Comparison of ENCODE assay signal across 1 cellular context in the genomic region with DNA sequence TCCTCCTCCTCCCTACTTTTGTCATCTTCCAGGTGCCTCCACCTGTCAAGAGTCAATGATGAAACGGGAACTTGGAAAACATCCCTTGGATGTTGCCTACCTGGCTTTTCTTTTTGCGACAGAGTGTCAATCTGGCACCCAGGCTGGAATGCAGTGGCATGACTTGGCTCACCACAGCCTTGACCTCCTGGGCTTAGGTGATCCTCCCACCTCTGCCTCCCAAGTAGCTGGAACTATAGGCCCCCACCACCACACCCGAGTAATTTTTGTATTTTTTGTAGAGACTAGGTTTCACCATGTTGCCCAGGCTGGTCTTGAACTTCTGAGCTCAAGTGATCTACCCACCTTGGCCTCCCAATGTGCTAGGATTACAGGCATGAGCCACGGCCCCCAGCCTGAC.
TF ChIP-seq lines count a peak whose summit lies in the region.

No MANE protein-coding gene starts in this region.

TF ChIP-seq in HepG2, 621 proteins besides CTCF, POLR2A, EP300 and RAD21 (continues in another document):
- 0 out of 2 replicates have a peak, but pooled peaks have one; percentile 40 for TF ChIP-seq ZNF605 (CRISPR knock-in tag; IDR thresholded peaks at IDR 0.05)
- TF ChIP-seq KDM3A (CRISPR knock-in tag; IDR thresholded peaks at IDR 0.05; ENCODE audit: low read depth): no peak
- TF ChIP-seq HCFC1 (IDR thresholded peaks at IDR 0.05; ENCODE audit: low read depth, low read length): no peak
- TF ChIP-seq, protein P1, sequence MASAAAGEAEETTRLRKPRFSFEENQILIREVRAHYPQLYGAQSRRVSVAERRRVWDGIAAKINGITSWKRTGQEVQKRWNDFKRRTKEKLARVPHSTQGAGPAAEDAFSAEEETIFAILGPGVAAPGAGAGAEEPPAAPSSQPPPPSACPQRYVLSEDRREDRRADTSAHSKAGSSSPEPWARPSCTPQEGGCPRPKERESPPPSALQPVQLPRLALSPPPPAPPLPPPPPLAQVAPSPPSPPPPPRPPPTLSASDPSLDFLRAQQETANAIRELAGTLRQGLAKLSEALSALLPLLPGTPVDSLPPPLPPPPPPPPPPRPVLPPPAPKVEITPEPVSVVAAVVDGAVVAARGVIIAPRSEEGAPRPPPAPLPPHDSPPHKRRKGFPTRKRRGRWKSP (CRISPR knock-in tag; IDR thresholded peaks at IDR 0.05): no peak
- no peak for TF ChIP-seq SRSF9 (IDR thresholded peaks at IDR 0.05; ENCODE audit: borderline replicate concordance, insufficient read depth, low read depth, low read length, poor library complexity, severe bottlenecking)
- TF ChIP-seq, protein P2, sequence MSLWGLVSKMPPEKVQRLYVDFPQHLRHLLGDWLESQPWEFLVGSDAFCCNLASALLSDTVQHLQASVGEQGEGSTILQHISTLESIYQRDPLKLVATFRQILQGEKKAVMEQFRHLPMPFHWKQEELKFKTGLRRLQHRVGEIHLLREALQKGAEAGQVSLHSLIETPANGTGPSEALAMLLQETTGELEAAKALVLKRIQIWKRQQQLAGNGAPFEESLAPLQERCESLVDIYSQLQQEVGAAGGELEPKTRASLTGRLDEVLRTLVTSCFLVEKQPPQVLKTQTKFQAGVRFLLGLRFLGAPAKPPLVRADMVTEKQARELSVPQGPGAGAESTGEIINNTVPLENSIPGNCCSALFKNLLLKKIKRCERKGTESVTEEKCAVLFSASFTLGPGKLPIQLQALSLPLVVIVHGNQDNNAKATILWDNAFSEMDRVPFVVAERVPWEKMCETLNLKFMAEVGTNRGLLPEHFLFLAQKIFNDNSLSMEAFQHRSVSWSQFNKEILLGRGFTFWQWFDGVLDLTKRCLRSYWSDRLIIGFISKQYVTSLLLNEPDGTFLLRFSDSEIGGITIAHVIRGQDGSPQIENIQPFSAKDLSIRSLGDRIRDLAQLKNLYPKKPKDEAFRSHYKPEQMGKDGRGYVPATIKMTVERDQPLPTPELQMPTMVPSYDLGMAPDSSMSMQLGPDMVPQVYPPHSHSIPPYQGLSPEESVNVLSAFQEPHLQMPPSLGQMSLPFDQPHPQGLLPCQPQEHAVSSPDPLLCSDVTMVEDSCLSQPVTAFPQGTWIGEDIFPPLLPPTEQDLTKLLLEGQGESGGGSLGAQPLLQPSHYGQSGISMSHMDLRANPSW (CRISPR knock-in tag; IDR thresholded peaks at IDR 0.05; ENCODE audit: borderline replicate concordance): no peak
- TF ChIP-seq, protein P3, sequence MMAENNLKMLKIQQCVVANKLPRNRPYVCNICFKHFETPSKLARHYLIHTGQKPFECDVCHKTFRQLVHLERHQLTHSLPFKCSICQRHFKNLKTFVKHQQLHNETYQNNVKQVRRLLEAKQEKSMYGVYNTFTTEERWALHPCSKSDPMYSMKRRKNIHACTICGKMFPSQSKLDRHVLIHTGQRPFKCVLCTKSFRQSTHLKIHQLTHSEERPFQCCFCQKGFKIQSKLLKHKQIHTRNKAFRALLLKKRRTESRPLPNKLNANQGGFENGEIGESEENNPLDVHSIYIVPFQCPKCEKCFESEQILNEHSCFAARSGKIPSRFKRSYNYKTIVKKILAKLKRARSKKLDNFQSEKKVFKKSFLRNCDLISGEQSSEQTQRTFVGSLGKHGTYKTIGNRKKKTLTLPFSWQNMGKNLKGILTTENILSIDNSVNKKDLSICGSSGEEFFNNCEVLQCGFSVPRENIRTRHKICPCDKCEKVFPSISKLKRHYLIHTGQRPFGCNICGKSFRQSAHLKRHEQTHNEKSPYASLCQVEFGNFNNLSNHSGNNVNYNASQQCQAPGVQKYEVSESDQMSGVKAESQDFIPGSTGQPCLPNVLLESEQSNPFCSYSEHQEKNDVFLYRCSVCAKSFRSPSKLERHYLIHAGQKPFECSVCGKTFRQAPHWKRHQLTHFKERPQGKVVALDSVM (CRISPR knock-in tag; IDR thresholded peaks at IDR 0.05): peak; percentile 57; the same call in 1 of the 2 replicates
- TF ChIP-seq DNMT3B (CRISPR knock-in tag; conservative IDR thresholded peaks at IDR 0.05): no peak
- no peak for TF ChIP-seq ZNF510 (CRISPR knock-in tag; IDR thresholded peaks at IDR 0.05; ENCODE audit: low read depth)
- TF ChIP-seq, protein P4, sequence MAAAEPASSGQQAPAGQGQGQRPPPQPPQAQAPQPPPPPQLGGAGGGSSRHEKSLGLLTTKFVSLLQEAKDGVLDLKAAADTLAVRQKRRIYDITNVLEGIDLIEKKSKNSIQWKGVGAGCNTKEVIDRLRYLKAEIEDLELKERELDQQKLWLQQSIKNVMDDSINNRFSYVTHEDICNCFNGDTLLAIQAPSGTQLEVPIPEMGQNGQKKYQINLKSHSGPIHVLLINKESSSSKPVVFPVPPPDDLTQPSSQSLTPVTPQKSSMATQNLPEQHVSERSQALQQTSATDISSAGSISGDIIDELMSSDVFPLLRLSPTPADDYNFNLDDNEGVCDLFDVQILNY (CRISPR knock-in tag; conservative IDR thresholded peaks at IDR 0.05): no peak
- TF ChIP-seq MZF1 (CRISPR knock-in tag; IDR thresholded peaks at IDR 0.05; ENCODE audit: borderline replicate concordance): no peak
- TF ChIP-seq, protein P5, sequence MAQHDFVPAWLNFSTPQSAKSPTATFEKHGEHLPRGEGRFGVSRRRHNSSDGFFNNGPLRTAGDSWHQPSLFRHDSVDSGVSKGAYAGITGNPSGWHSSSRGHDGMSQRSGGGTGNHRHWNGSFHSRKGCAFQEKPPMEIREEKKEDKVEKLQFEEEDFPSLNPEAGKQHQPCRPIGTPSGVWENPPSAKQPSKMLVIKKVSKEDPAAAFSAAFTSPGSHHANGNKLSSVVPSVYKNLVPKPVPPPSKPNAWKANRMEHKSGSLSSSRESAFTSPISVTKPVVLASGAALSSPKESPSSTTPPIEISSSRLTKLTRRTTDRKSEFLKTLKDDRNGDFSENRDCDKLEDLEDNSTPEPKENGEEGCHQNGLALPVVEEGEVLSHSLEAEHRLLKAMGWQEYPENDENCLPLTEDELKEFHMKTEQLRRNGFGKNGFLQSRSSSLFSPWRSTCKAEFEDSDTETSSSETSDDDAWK (CRISPR knock-in tag; IDR thresholded peaks at IDR 0.05): no peak
- TF ChIP-seq ZNF549 (CRISPR knock-in tag; IDR thresholded peaks at IDR 0.05): no peak
- TF ChIP-seq GATAD1 (CRISPR knock-in tag; IDR thresholded peaks at IDR 0.05): no peak
- no peak for TF ChIP-seq ZNF292 (CRISPR knock-in tag; IDR thresholded peaks at IDR 0.05; ENCODE audit: borderline replicate concordance, low read depth)
- peak; percentile 32; the same call in 1 of the 2 replicates for TF ChIP-seq NCOA2 (CRISPR knock-in tag; IDR thresholded peaks at IDR 0.05)
- no peak for TF ChIP-seq TP53 (CRISPR knock-in tag; conservative IDR thresholded peaks at IDR 0.05)
- TF ChIP-seq SATB2 (CRISPR knock-in tag; IDR thresholded peaks at IDR 0.05): no peak
- no peak for TF ChIP-seq ZNF75D (CRISPR knock-in tag; IDR thresholded peaks at IDR 0.05; ENCODE audit: borderline replicate concordance)
- TF ChIP-seq ZFP82 (CRISPR knock-in tag; IDR thresholded peaks at IDR 0.05; ENCODE audit: borderline replicate concordance): no peak
- no peak for TF ChIP-seq ZBTB20 (CRISPR knock-in tag; IDR thresholded peaks at IDR 0.05; ENCODE audit: borderline replicate concordance, low read depth)
- no peak for TF ChIP-seq NR2F6 (IDR thresholded peaks at IDR 0.05)
- TF ChIP-seq NR2F6 (CRISPR knock-in tag; IDR thresholded peaks at IDR 0.05): 0 out of 2 replicates have a peak, but pooled peaks have one; percentile 26
- no peak for TF ChIP-seq IKZF4 (CRISPR knock-in tag; IDR thresholded peaks at IDR 0.05; ENCODE audit: borderline replicate concordance, low read depth, not compliant biosample characterization)
- TF ChIP-seq, protein P6, sequence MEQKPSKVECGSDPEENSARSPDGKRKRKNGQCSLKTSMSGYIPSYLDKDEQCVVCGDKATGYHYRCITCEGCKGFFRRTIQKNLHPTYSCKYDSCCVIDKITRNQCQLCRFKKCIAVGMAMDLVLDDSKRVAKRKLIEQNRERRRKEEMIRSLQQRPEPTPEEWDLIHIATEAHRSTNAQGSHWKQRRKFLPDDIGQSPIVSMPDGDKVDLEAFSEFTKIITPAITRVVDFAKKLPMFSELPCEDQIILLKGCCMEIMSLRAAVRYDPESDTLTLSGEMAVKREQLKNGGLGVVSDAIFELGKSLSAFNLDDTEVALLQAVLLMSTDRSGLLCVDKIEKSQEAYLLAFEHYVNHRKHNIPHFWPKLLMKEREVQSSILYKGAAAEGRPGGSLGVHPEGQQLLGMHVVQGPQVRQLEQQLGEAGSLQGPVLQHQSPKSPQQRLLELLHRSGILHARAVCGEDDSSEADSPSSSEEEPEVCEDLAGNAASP (CRISPR knock-in tag; IDR thresholded peaks at IDR 0.05; ENCODE audit: borderline replicate concordance): no peak
- TF ChIP-seq PAX8 (CRISPR knock-in tag; IDR thresholded peaks at IDR 0.05; ENCODE audit: borderline replicate concordance): no peak
- TF ChIP-seq TEAD3 (CRISPR knock-in tag; optimal IDR thresholded peaks at IDR 0.05; ENCODE audit: borderline replicate concordance): peak; percentile 76
- peak; percentile 61; the same call in 1 of the 2 replicates for TF ChIP-seq ZNF460 (CRISPR knock-in tag; IDR thresholded peaks at IDR 0.05; ENCODE audit: borderline replicate concordance)
- TF ChIP-seq, protein P7, sequence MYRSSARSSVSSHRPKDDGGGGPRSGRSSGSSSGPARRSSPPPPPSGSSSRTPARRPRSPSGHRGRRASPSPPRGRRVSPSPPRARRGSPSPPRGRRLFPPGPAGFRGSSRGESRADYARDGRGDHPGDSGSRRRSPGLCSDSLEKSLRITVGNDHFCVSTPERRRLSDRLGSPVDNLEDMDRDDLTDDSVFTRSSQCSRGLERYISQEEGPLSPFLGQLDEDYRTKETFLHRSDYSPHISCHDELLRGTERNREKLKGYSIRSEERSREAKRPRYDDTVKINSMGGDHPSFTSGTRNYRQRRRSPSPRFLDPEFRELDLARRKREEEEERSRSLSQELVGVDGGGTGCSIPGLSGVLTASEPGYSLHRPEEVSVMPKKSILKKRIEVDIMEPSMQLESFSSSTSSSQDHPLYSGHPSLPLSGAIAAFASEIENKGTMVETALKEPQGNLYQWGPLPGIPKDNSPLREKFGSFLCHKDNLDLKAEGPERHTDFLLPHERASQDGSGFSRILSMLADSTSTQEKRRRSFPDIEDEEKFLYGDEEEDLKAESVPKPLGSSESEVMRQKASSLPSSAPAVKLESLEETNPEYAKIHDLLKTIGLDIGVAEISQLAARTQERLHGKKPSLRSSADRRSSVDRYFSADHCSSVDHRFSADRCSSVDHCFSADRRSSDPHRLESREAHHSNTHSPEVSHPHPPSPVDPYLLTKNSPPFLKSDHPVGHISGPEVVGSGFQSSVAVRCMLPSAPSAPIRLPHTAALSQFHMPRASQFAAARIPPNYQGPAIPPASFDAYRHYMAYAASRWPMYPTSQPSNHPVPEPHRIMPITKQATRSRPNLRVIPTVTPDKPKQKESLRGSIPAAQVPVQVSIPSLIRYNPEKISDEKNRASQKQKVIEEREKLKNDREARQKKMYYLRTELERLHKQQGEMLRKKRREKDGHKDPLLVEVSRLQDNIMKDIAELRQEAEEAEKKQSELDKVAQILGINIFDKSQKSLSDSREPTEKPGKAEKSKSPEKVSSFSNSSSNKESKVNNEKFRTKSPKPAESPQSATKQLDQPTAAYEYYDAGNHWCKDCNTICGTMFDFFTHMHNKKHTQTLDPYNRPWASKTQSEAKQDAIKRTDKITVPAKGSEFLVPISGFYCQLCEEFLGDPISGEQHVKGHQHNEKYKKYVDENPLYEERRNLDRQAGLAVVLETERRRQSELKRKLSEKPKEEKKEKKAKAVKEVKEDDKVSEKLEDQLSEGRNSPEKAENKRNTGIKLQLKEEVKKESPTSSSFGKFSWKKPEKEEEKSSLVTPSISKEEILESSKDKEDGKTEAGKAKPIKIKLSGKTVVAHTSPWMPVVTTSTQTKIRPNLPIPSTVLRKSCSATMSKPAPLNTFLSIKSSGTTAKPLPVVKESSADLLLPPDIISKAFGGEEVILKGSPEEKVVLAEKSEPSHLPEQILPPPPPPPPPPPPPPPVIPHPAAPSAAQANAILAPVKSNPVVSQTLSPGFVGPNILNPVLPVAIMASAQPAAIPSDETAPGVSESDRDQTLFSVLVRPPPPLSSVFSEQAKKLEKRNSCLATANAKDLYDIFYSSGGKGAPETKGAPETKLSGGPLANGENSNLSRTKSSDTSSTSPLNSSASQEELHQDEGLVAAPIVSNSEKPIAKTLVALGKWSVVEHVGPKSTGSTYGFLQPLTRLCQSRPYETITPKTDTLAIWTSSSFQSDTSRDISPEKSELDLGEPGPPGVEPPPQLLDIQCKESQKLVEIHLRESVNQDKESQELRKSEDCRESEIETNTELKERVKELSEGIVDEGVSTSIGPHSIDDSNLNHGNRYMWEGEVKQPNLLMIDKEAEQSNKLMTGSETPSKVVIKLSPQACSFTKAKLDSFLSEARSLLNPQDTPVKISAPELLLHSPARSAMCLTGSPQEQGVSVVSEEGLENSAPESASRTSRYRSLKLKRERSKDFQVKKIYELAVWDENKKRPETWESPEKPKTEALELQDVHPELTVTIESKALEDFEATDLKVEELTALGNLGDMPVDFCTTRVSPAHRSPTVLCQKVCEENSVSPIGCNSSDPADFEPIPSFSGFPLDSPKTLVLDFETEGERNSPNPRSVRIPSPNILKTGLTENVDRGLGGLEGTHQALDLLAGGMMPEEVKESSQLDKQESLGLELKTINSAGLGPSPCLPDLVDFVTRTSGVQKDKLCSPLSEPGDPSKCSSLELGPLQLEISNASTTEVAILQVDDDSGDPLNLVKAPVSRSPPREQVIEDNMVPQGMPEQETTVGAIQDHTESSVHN (CRISPR knock-in tag; IDR thresholded peaks at IDR 0.05): no peak
- TF ChIP-seq ZMYM2 (CRISPR knock-in tag; IDR thresholded peaks at IDR 0.05): peak; percentile 39; the same call in 1 of the 2 replicates
- no peak for TF ChIP-seq KMT2B (CRISPR knock-in tag; IDR thresholded peaks at IDR 0.05)
- no peak for TF ChIP-seq SP4 (CRISPR knock-in tag; IDR thresholded peaks at IDR 0.05)
- TF ChIP-seq ZNF572 (CRISPR knock-in tag; IDR thresholded peaks at IDR 0.05): no peak
- TF ChIP-seq, protein P8, sequence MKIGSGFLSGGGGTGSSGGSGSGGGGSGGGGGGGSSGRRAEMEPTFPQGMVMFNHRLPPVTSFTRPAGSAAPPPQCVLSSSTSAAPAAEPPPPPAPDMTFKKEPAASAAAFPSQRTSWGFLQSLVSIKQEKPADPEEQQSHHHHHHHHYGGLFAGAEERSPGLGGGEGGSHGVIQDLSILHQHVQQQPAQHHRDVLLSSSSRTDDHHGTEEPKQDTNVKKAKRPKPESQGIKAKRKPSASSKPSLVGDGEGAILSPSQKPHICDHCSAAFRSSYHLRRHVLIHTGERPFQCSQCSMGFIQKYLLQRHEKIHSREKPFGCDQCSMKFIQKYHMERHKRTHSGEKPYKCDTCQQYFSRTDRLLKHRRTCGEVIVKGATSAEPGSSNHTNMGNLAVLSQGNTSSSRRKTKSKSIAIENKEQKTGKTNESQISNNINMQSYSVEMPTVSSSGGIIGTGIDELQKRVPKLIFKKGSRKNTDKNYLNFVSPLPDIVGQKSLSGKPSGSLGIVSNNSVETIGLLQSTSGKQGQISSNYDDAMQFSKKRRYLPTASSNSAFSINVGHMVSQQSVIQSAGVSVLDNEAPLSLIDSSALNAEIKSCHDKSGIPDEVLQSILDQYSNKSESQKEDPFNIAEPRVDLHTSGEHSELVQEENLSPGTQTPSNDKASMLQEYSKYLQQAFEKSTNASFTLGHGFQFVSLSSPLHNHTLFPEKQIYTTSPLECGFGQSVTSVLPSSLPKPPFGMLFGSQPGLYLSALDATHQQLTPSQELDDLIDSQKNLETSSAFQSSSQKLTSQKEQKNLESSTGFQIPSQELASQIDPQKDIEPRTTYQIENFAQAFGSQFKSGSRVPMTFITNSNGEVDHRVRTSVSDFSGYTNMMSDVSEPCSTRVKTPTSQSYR (CRISPR knock-in tag; IDR thresholded peaks at IDR 0.05; ENCODE audit: borderline replicate concordance): no peak
- no peak for TF ChIP-seq IKZF1 (IDR thresholded peaks at IDR 0.05)
